In the genomic region with DNA sequence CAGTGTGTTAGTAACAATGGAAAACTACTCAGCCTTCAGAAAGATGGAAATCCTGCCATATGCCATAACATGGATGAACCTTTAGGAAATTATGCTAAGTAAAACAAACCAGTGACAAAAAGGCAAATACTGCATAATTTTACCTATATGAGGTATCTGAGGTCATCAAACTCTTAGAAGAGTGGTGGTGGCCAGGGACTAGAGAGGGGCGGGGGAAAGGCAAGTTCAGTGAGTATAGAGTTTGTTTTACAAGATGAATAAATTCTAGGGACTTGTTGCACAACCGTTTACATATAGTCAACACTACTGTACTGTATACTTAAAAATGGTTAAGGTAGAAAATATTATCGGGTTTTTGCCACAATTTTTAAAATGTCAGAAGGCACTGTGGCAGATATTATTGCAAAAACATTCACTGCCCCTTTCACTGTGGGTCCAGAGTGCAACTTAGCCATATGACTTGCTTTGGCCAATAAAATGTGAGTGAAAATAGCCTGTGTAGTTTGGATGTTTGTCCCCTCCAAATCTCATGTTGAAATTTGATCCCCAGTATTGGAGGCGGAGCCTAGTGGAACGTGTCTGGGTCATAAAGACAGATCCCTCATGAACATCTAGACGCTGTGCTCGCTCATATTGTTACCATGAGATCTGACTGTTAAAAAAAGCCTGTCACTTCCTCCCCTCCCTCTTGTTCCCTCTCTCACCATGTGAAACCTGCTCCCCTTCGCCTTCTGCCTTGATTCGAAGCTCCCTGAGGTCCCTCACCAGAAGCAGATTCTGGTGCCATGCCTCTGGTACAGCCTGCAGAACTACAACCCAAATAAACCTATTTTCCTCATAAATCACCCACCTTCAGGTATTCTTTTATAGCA, we compare ENCODE assay signal across 17 cellular contexts. TPM values are rescaled to one million over a fixed set of nuclear protein-coding genes. Genes with fewer than 3 reads are reported as not detected.
DNase-seq lines count a peak whose midpoint lies in the region; ATAC-seq, FAIRE-seq and TF ChIP-seq lines count a peak whose summit lies in the region.
"Had no signal": no experiment of that assay in that cellular context is flagged by ENCODE, and none has a peak within 500 bp of the region (broad histone marks: within the 10 kb centered on the region; RNA-seq: fewer than 3 reads in every experiment).

No MANE protein-coding gene starts in this region.

- no peaks in the 10 kb centered on the region for H3K9me3 ChIP-seq in HEK293 (ENCODE audit: control insufficient read depth, insufficient read depth, low read depth, low read length)
- no peaks in the 10 kb centered on the region for H3K9me3 ChIP-seq in small intestine (ENCODE audit: control insufficient read depth, low read depth)

- H3K27me3 ChIP-seq in small intestine (ENCODE audit: control insufficient read depth in 2 of 2, insufficient read depth in 2 of 2, low read length in 2 of 2): no peaks in the 10 kb centered on the region
- H3K27me3 ChIP-seq: foreskin keratinocyte had no signal

- CTCF ChIA-PET in HEK293 (lab: Yijun Ruan, JAX): no interaction called here

- DNase-seq in activated T-cell treated with anti-CD3 and anti-CD28 coated beads, Interleukin-2, amount 50 U/mL, for 4 hours: no peak
- DNase-seq in activated T-cell treated with anti-CD3 and anti-CD28 coated beads, Interleukin-2, amount 50 U/mL, for 24 hours: no peak
- DNase-seq in activated T-helper 1 cell treated with anti-CD3 and anti-CD28 coated beads, Interleukin-12 subunit alpha, Interleukin-12 subunit beta, Interleukin-2, Interleukin-4 antibody, amounts not matched to agents 30 ng/mL and 10 ng/mL and 1 ng/mL, durations not matched to agents 14 hours and 24 hours and 36 hours (ENCODE audit: low spot score): no peak
- DNase-seq in small intestine (peak; percentile 35), omental fat pad (ENCODE audit: low spot score) (no peak)
- DNase-seq: anterior cingulate cortex; foreskin keratinocyte; left ventricle myocardium superior; NCI-H2029; NCI-H524 treated with DMSO at 0.1 percent for 48 hours; stimulated activated naive CD4-positive, alpha-beta T cell had no signal

- no peak for TF ChIP-seq CTCF in HEK293 (tag by site-specific recombination; IDR thresholded peaks at IDR 0.05)
- TF ChIP-seq CTCF in omental fat pad (IDR thresholded peaks at IDR 0.05): no peak

- H3K4me3 ChIP-seq in HEK293 (ENCODE audit: low read depth, low read length) (no peak overlapping the region), small intestine (ENCODE audit: low read depth in 1 of 2, low read length in 2 of 2) (no peak overlapping the region)
- H3K4me3 ChIP-seq: skin epidermis had no signal

- H3K4me3 Mint-ChIP-seq in activated T-cell treated with anti-CD3 and anti-CD28 coated beads, Interleukin-2, amount 50 U/mL, for 4 hours: peak overlapping the region; percentile 36
- no peak overlapping the region for H3K4me3 Mint-ChIP-seq in activated T-cell treated with anti-CD3 and anti-CD28 coated beads, Interleukin-2, amount 50 U/mL, for 24 hours
- no peak overlapping the region for H3K4me3 Mint-ChIP-seq in activated T-helper 1 cell treated with anti-CD3 and anti-CD28 coated beads, Interleukin-12 subunit alpha, Interleukin-12 subunit beta, Interleukin-2, Interleukin-4 antibody, amounts not matched to agents 30 ng/mL and 10 ng/mL and 1 ng/mL, durations not matched to agents 14 hours and 24 hours and 36 hours

- no peaks in the 10 kb centered on the region for H3K27me3 Mint-ChIP-seq in activated T-cell treated with anti-CD3 and anti-CD28 coated beads, Interleukin-2, amount 50 U/mL, for 4 hours (ENCODE audit: low read depth)
- H3K27me3 Mint-ChIP-seq in activated T-cell treated with anti-CD3 and anti-CD28 coated beads, Interleukin-2, amount 50 U/mL, for 24 hours: no peaks in the 10 kb centered on the region
- no peaks in the 10 kb centered on the region for H3K27me3 Mint-ChIP-seq in activated T-helper 1 cell treated with anti-CD3 and anti-CD28 coated beads, Interleukin-12 subunit alpha, Interleukin-12 subunit beta, Interleukin-2, Interleukin-4 antibody, amounts not matched to agents 30 ng/mL and 10 ng/mL and 1 ng/mL, durations not matched to agents 14 hours and 24 hours and 36 hours (ENCODE audit: insufficient read depth)

- H3K4me1 Mint-ChIP-seq in activated T-cell treated with anti-CD3 and anti-CD28 coated beads, Interleukin-2, amount 50 U/mL, for 4 hours (ENCODE audit: low read depth): peaks cover 27% of the 10 kb centered on the region
- peaks cover 32% of the 10 kb centered on the region for H3K4me1 Mint-ChIP-seq in activated T-cell treated with anti-CD3 and anti-CD28 coated beads, Interleukin-2, amount 50 U/mL, for 24 hours (ENCODE audit: low read depth)
- peaks cover 50% of the 10 kb centered on the region for H3K4me1 Mint-ChIP-seq in activated T-helper 1 cell treated with anti-CD3 and anti-CD28 coated beads, Interleukin-12 subunit alpha, Interleukin-12 subunit beta, Interleukin-2, Interleukin-4 antibody, amounts not matched to agents 30 ng/mL and 10 ng/mL and 1 ng/mL, durations not matched to agents 14 hours and 24 hours and 36 hours (ENCODE audit: low read depth)

- no peak for FAIRE-seq in small intestine (lab: Jason Lieb, UNC)
- FAIRE-seq: D721Med had no signal

- 73 to 75% (median 75%) methylated on average over 9 of the region's 9 CpGs for WGBS in small intestine, 3 donors

- no peak overlapping the region for H3K27ac Mint-ChIP-seq in activated T-cell treated with anti-CD3 and anti-CD28 coated beads, Interleukin-2, amount 50 U/mL, for 24 hours
- H3K27ac Mint-ChIP-seq in activated T-helper 1 cell treated with anti-CD3 and anti-CD28 coated beads, Interleukin-12 subunit alpha, Interleukin-12 subunit beta, Interleukin-2, Interleukin-4 antibody, amounts not matched to agents 30 ng/mL and 10 ng/mL and 1 ng/mL, durations not matched to agents 14 hours and 24 hours and 36 hours: peak overlapping the region; percentile 21

- no peaks in the 10 kb centered on the region for H3K9me3 Mint-ChIP-seq in activated T-cell treated with anti-CD3 and anti-CD28 coated beads, Interleukin-2, amount 50 U/mL, for 4 hours
- H3K9me3 Mint-ChIP-seq in activated T-cell treated with anti-CD3 and anti-CD28 coated beads, Interleukin-2, amount 50 U/mL, for 24 hours: no peaks in the 10 kb centered on the region
- H3K9me3 Mint-ChIP-seq in activated T-helper 1 cell treated with anti-CD3 and anti-CD28 coated beads, Interleukin-12 subunit alpha, Interleukin-12 subunit beta, Interleukin-2, Interleukin-4 antibody, amounts not matched to agents 30 ng/mL and 10 ng/mL and 1 ng/mL, durations not matched to agents 14 hours and 24 hours and 36 hours: no peaks in the 10 kb centered on the region

- no peaks in the 10 kb centered on the region for H3K4me1 ChIP-seq in HEK293 (ENCODE audit: control insufficient read depth, insufficient read depth, low read length)
- H3K4me1 ChIP-seq in small intestine (ENCODE audit: control insufficient read depth in 2 of 2, insufficient read depth in 1 of 2, low read depth in 1 of 2, low read length in 1 of 2): no peaks in the 10 kb centered on the region

- POLR2A ChIA-PET in HEK293 (lab: Yijun Ruan, JAX): no interaction called here

- peaks cover 6 to 22% of the 10 kb centered on the region in 2 experiments for H3K36me3 ChIP-seq in HEK293 (ENCODE audit: control insufficient read depth in 2 of 2, insufficient read depth in 1 of 2, low read length in 2 of 2)
- H3K36me3 ChIP-seq in small intestine (ENCODE audit: control insufficient read depth in 2 of 2, insufficient read depth in 2 of 2, low read length in 2 of 2): peaks cover 0 to 2% of the 10 kb centered on the region in 2 donors

- intact Hi-C loops in activated T-helper 1 cell treated with anti-CD3 and anti-CD28 coated beads, Interleukin-12 subunit alpha, Interleukin-12 subunit beta, Interleukin-2, Interleukin-4 antibody, amounts not matched to agents 30 ng/mL and 10 ng/mL and 1 ng/mL, durations not matched to agents 14 hours and 24 hours and 36 hours (cut with micrococcal nuclease): no loop called here

- ATAC-seq in activated T-cell treated with anti-CD3 and anti-CD28 coated beads, Interleukin-2, amount 50 U/mL, for 4 hours: peak in 1 of 2 donors; percentile 44
- no peak for ATAC-seq in HG03280 (IDR thresholded peaks at IDR 0.05; ENCODE audit: unreplicated experiment)
- no peak for ATAC-seq in omental fat pad (ENCODE audit: low FRiP score)
- ATAC-seq in HG03045 (IDR thresholded peaks at IDR 0.05; ENCODE audit: unreplicated experiment): no peak
- ATAC-seq: foreskin keratinocyte, left ventricle myocardium superior had no signal

- H3K36me3 Mint-ChIP-seq in activated T-cell treated with anti-CD3 and anti-CD28 coated beads, Interleukin-2, amount 50 U/mL, for 4 hours (ENCODE audit: insufficient read depth): peaks cover 4% of the 10 kb centered on the region
- peaks cover 53% of the 10 kb centered on the region for H3K36me3 Mint-ChIP-seq in activated T-cell treated with anti-CD3 and anti-CD28 coated beads, Interleukin-2, amount 50 U/mL, for 24 hours (ENCODE audit: low read depth)
- H3K36me3 Mint-ChIP-seq in activated T-helper 1 cell treated with anti-CD3 and anti-CD28 coated beads, Interleukin-12 subunit alpha, Interleukin-12 subunit beta, Interleukin-2, Interleukin-4 antibody, amounts not matched to agents 30 ng/mL and 10 ng/mL and 1 ng/mL, durations not matched to agents 14 hours and 24 hours and 36 hours (ENCODE audit: low read depth): peaks cover 14% of the 10 kb centered on the region

- H3K27ac ChIP-seq in HEK293 (ENCODE audit: extremely low read depth, low read depth, low read length): no peak overlapping the region
- H3K27ac ChIP-seq in small intestine (ENCODE audit: low read depth in 1 of 2, low read length in 1 of 2): no peak overlapping the region
- H3K27ac ChIP-seq: foreskin keratinocyte, HL-60, skin epidermis had no signal

RNA-seq across cellular contexts. Expression of gene ZNF367, which starts 9.5 kb away (rescaled TPM):
- 10 to 100 TPM; 28.9 to 34.6 (median 30.0) TPM for total RNA-seq in activated T-cell treated with anti-CD3 and anti-CD28 coated beads, Interleukin-2, amount 50 U/mL, for 4 hours
- total RNA-seq in activated T-helper 1 cell treated with anti-CD3 and anti-CD28 coated beads, Interleukin-12 subunit alpha, Interleukin-12 subunit beta, Interleukin-2, Interleukin-4 antibody, amounts not matched to agents 30 ng/mL and 10 ng/mL and 1 ng/mL, durations not matched to agents 14 hours and 24 hours and 36 hours: 21.8 and 22.0 TPM in 2 replicates
- 1 to 10 TPM in 2 of 3 donors, under 1 TPM in 1; 0.54 to 4.6 (median 1.3) TPM for polyA plus RNA-seq in small intestine
- total RNA-seq in omental fat pad: 1 to 10 TPM in 3 of 4 donors, under 1 TPM in 1; 0.50 to 2.7 (median 1.9) TPM

RNA-seq across cellular contexts. Expression of gene SLC35D2, which starts 25.1 kb away (rescaled TPM):
- 1 to 10 TPM; 3.5 to 7.2 (median 4.4) TPM for total RNA-seq in activated T-cell treated with anti-CD3 and anti-CD28 coated beads, Interleukin-2, amount 50 U/mL, for 4 hours
- 7.9 and 8.5 TPM in 2 replicates for total RNA-seq in activated T-helper 1 cell treated with anti-CD3 and anti-CD28 coated beads, Interleukin-12 subunit alpha, Interleukin-12 subunit beta, Interleukin-2, Interleukin-4 antibody, amounts not matched to agents 30 ng/mL and 10 ng/mL and 1 ng/mL, durations not matched to agents 14 hours and 24 hours and 36 hours
- polyA plus RNA-seq in small intestine: 10 to 100 TPM; 57.2 to 92.7 (median 79.4) TPM
- 10 to 100 TPM; 13.8 to 18.4 (median 15.7) TPM for total RNA-seq in omental fat pad

RNA-seq across cellular contexts. Expression of gene HABP4, which starts 41.3 kb away (rescaled TPM):
- 10 to 100 TPM in 2 of 3 donors, 1 to 10 TPM in 1; 8.8 to 15.2 (median 10.3) TPM for total RNA-seq in activated T-cell treated with anti-CD3 and anti-CD28 coated beads, Interleukin-2, amount 50 U/mL, for 4 hours
- 10.8 and 11.1 TPM in 2 replicates for total RNA-seq in activated T-helper 1 cell treated with anti-CD3 and anti-CD28 coated beads, Interleukin-12 subunit alpha, Interleukin-12 subunit beta, Interleukin-2, Interleukin-4 antibody, amounts not matched to agents 30 ng/mL and 10 ng/mL and 1 ng/mL, durations not matched to agents 14 hours and 24 hours and 36 hours
- 1 to 10 TPM; 1.1 to 7.9 (median 4.1) TPM for polyA plus RNA-seq in small intestine
- 10 to 100 TPM in 3 of 4 donors, 1 to 10 TPM in 1; 9.2 to 23.4 (median 14.2) TPM for total RNA-seq in omental fat pad
